Comparison of ENCODE assay signal across 20 cellular contexts in the genomic region with DNA sequence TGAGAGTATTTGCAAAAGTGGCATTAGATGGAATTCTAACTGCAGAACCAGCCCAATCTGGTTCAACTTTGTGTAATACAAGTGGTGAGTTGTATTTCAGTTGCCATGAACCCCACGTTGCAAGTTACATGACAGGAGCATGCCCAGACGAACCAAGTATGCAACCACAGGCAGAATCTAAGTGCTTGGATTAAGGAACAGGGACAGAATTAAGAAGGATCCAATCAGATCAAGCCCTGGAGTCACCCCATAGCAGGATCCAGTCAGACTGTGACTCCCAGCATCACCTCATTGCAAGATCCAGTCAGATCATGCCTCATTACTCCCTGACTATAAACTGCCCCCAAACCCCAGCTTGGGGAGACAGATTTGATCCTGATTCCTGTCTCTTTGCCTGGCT.
"Had no signal": no experiment of that assay in that cellular context is flagged by ENCODE, and none has a peak within 500 bp of the region (broad histone marks: within the 10 kb centered on the region; RNA-seq: fewer than 3 reads in every experiment).

No MANE protein-coding gene starts in this region.

- H3K27ac ChIP-seq: parathyroid adenoma, prostate gland, testis, tibial nerve had no signal

- H3K27me3 ChIP-seq: spleen, testis, tibial nerve had no signal

- H3K9me3 Mint-ChIP-seq: effector memory CD8-positive, alpha-beta T cell; stimulated activated memory B cell treated with anti-CD40 and anti-IgM and Interleukin-4, amounts not matched to agents 10 μg/mL and 1 μg/mL and 100 μg/mL, for 72 hours; stimulated activated naive CD8-positive, alpha-beta T cell treated with anti-CD3 and anti-CD28 coated beads, Interleukin-15, amount 100 ng/mL, for 72 hours had no signal

- H3K4me1 ChIP-seq: parathyroid adenoma, prostate gland had no signal

- H3K4me3 Mint-ChIP-seq: dendritic cell treated with granulocyte-macrophage colony-stimulating factor and Interleukin-4, amounts not matched to agents 40 ng/mL and 50 ng/mL, for 4 days; effector memory CD8-positive, alpha-beta T cell; naive thymus-derived CD4-positive, alpha-beta T cell; nephron progenitor cell; stimulated activated memory B cell treated with anti-CD40 and anti-IgM and Interleukin-4, amounts not matched to agents 10 μg/mL and 1 μg/mL and 100 μg/mL, for 72 hours; stimulated activated naive CD8-positive, alpha-beta T cell treated with anti-CD3 and anti-CD28 coated beads, Interleukin-15, amount 100 ng/mL, for 72 hours had no signal

- H3K36me3 Mint-ChIP-seq: naive thymus-derived CD4-positive, alpha-beta T cell; stimulated activated memory B cell treated with anti-CD40 and anti-IgM and Interleukin-4, amounts not matched to agents 10 μg/mL and 1 μg/mL and 100 μg/mL, for 72 hours had no signal

- H3K27me3 Mint-ChIP-seq: stimulated activated memory B cell treated with anti-CD40 and anti-IgM and Interleukin-4, amounts not matched to agents 10 μg/mL and 1 μg/mL and 100 μg/mL, for 72 hours; stimulated activated naive CD8-positive, alpha-beta T cell treated with anti-CD3 and anti-CD28 coated beads, Interleukin-15, amount 100 ng/mL, for 72 hours had no signal

- H3K9me3 ChIP-seq: prostate gland, testis, tibial nerve had no signal

- DNase-seq: cerebellar nuclear complex; effector memory CD8-positive, alpha-beta T cell; kidney; left cardiac atrium; left ventricle myocardium inferior; naive thymus-derived CD4-positive, alpha-beta T cell; nephron progenitor cell; spleen; stimulated activated CD4-positive, alpha-beta T cell treated with anti-CD3 and anti-CD28 coated beads, Interleukin-15, amount 100 ng/mL, for 24 hours; stimulated activated CD4-positive, alpha-beta T cell treated with anti-CD3 and anti-CD28 coated beads, Interleukin-1b, Interleukin-23, amount 100 ng/mL, for 48 hours; stimulated activated CD4-positive, alpha-beta T cell treated with anti-CD3 and anti-CD28 coated beads, Interleukin-4, amount 100 ng/mL, for 24 hours; stimulated activated naive CD8-positive, alpha-beta T cell treated with anti-CD3 and anti-CD28 coated beads, Interleukin-15, amount 100 ng/mL, for 72 hours; testis had no signal

- H3K36me3 ChIP-seq: left ventricle myocardium inferior, prostate gland, spleen, tibial nerve had no signal

- H3K4me1 Mint-ChIP-seq: naive thymus-derived CD4-positive, alpha-beta T cell; stimulated activated memory B cell treated with anti-CD40 and anti-IgM and Interleukin-4, amounts not matched to agents 10 μg/mL and 1 μg/mL and 100 μg/mL, for 72 hours; stimulated activated naive CD8-positive, alpha-beta T cell treated with anti-CD3 and anti-CD28 coated beads, Interleukin-15, amount 100 ng/mL, for 72 hours had no signal

- ATAC-seq: effector memory CD8-positive, alpha-beta T cell; left cardiac atrium; naive thymus-derived CD4-positive, alpha-beta T cell; sciatic nerve; stimulated activated memory B cell treated with anti-CD40 and anti-IgM and Interleukin-4, amounts not matched to agents 10 μg/mL and 1 μg/mL and 100 μg/mL, for 72 hours; stimulated activated naive CD8-positive, alpha-beta T cell treated with anti-CD3 and anti-CD28 coated beads, Interleukin-15, amount 100 ng/mL, for 72 hours had no signal

- H3K27ac Mint-ChIP-seq: dendritic cell treated with granulocyte-macrophage colony-stimulating factor and Interleukin-4, amounts not matched to agents 40 ng/mL and 50 ng/mL, for 4 days; effector memory CD8-positive, alpha-beta T cell; naive thymus-derived CD4-positive, alpha-beta T cell; stimulated activated memory B cell treated with anti-CD40 and anti-IgM and Interleukin-4, amounts not matched to agents 10 μg/mL and 1 μg/mL and 100 μg/mL, for 72 hours; stimulated activated naive CD8-positive, alpha-beta T cell treated with anti-CD3 and anti-CD28 coated beads, Interleukin-15, amount 100 ng/mL, for 72 hours had no signal

- H3K4me3 ChIP-seq: left ventricle myocardium inferior, lung, prostate gland, spleen, testis, tibial nerve had no signal
